14 cellular contexts compared by ENCODE assay signal in the genomic region with DNA sequence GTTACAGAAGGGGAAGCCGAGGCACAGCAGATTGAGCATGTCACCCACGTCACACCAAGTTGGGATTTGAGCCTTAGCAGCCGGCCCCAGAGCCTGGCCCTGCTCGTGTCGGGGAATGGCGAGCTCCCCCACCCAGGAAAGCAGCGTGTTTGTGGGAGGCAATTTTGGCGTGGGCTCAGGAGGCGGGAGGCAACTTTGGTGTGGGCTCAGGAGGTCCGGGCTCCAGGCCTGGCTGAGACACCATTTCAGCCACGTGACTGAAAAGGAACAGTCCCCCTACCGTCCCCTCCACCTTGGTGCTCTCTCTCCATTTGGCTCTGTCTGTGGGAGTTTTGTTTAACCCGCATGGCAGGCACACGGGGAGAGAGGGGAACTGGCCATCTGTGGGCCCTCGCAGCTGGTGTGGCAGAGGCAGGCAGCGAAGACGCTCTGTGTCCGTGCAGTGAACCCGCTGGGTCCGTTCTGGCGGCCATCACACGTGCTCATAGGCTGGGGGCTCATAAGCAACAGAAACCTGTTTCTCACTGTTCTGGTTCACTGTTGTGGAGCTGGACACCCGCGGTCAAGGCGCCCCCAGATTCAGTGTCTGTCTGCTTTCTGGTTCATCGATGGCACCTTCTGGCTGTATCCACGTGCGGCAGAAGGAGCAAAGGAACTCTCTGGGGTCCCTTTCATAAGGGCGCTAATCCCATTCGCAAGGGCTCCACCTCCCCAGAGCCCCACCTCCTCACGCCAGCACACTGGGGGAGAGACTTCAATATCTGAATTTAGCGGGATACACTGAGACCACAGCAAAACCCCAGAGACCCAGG.
"Had no signal": no experiment of that assay in that cellular context is flagged by ENCODE, and none has a peak within 500 bp of the region (broad histone marks: within the 10 kb centered on the region; RNA-seq: fewer than 3 reads in every experiment).

No MANE protein-coding gene starts in this region.

- H3K27ac ChIP-seq: esophagus muscularis mucosa, tibial nerve, uterus had no signal

- H3K4me1 ChIP-seq: uterus had no signal

- H3K36me3 ChIP-seq: esophagus muscularis mucosa, tibial nerve, uterus had no signal

- H3K4me3 ChIP-seq: esophagus muscularis mucosa, lung, tibial nerve, uterus had no signal

- H3K27me3 ChIP-seq: uterus had no signal

- H3K9me3 ChIP-seq: esophagus muscularis mucosa, tibial nerve, uterus had no signal

- ATAC-seq: T-cell had no signal

- DNase-seq: activated B cell treated with CpG ODN at 0.5 μM for 24 hours; activated CD4-positive, alpha-beta memory T cell treated with anti-CD3 and anti-CD28 coated beads for 36 hours; activated CD4-positive, alpha-beta T cell treated with anti-CD3 and anti-CD28 coated beads for 4 hours; activated effector memory CD4-positive, alpha-beta T cell treated with Interleukin-2 at 50 U/mL for 16 hours; activated naive CD4-positive, alpha-beta T cell treated with anti-CD3 and anti-CD28 coated beads, Interleukin-2, amount 50 U/mL, for 16 hours; activated T-cell treated with anti-CD3 and anti-CD28 coated beads, Interleukin-2, amount 50 U/mL, for 1 hour; effector CD8-positive, alpha-beta T cell; occipital lobe; T-cell; T-helper 9 cell; uterus had no signal
